8 cellular contexts compared by ENCODE assay signal in the genomic region with DNA sequence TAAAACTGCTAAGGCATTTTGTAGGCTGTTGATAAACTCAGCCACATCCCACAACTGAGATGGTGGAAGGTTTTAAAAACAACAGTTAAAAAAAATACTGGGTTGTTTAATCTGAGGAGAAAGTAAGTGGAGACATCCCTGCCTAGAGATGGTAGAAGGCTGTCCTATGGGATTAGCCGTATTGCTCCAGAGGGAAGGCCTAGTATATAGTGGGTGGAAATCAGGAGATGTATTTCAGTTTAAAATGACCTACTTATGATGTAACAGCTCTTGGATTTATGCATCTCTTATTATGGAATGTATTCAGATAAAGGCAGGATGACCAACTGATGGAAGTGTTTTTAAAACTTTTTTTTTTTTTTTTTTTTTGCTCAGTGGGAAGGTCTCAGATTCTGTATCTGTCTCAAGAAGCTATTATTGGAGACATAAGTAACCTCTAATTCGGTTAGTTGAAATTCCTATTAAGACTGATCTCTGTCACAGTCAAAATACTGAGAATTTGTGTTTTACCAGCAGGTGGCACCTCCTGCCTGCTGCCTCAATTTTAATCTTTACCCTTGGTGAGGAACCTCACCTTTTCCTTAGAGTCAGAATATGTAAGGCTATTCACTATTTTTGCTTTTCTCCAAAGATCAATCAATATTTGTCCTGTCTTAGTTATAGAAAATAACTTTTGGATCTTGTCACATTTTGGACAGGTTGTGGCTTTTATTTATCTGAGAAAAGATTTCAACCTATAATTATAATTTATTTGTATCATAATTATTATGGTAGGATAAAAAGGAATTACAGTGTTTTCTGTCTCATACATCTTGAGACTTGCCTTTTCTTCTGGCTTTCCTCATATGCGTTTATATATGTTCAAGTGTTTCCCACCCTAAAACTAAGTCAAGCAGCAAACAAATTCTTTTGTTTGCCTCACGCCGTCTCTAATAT.
DNase-seq lines count a peak whose midpoint lies in the region; ATAC-seq and TF ChIP-seq lines count a peak whose summit lies in the region.

No MANE protein-coding gene starts in this region.

- no peaks in the 10 kb centered on the region for H3K4me1 Mint-ChIP-seq in type B pancreatic cell (ENCODE audit: unreplicated experiment)

- DNase-seq in AG09319 (ENCODE audit: extremely low read depth, low read depth) (no peak), GM10266 (ENCODE audit: extremely low spot score) (peak; percentile 51), NCI-H2107 (lab: John Stamatoyannopoulos, UW) (peak; percentile 16), amniotic epithelial cell (ENCODE audit: low read depth) (peak; percentile 57), islet precursor cell (peak; percentile 50), type B pancreatic cell (ENCODE audit: extremely low spot score, unreplicated experiment) (no peak)

- ATAC-seq in HG02798 (IDR thresholded peaks at IDR 0.05; ENCODE audit: poor library complexity, unreplicated experiment) (no peak), HG03378 (IDR thresholded peaks at IDR 0.05; ENCODE audit: unreplicated experiment) (no peak)

- H3K27me3 Mint-ChIP-seq in type B pancreatic cell = no peaks in the 10 kb centered on the region

- no peaks in the 10 kb centered on the region for H3K9me3 Mint-ChIP-seq in type B pancreatic cell

- H3K27ac Mint-ChIP-seq in type B pancreatic cell = peak overlapping the region; percentile 17

- H3K4me3 Mint-ChIP-seq in type B pancreatic cell = no peak overlapping the region

- TF ChIP-seq CTCF in AG09319 (IDR thresholded peaks at IDR 0.05; ENCODE audit: low read depth, low read length) (peak; percentile 48), GM10266 (IDR thresholded peaks at IDR 0.05; ENCODE audit: control insufficient read depth, insufficient read depth, low read depth, missing control alignments) (peak; percentile 73), type B pancreatic cell (conservative IDR thresholded peaks at IDR 0.05) (peak; percentile 86)

- H3K36me3 Mint-ChIP-seq in type B pancreatic cell = no peaks in the 10 kb centered on the region

Comparison
In these comparisons a context has a peak if more than half of its experiments do, and no peak if none do; other contexts are left out.
1. DNase-seq: peak in GM10266 (single experiment), NCI-H2107 (single experiment), amniotic epithelial cell (single experiment) and islet precursor cell (single experiment); none in AG09319 (single experiment) and type B pancreatic cell (single experiment).
2. Peak in every context shown above with its lines, with median percentiles within 50 percentile points of each other: CTCF ChIP-seq.